9 cellular contexts compared by ENCODE assay signal in the genomic region with DNA sequence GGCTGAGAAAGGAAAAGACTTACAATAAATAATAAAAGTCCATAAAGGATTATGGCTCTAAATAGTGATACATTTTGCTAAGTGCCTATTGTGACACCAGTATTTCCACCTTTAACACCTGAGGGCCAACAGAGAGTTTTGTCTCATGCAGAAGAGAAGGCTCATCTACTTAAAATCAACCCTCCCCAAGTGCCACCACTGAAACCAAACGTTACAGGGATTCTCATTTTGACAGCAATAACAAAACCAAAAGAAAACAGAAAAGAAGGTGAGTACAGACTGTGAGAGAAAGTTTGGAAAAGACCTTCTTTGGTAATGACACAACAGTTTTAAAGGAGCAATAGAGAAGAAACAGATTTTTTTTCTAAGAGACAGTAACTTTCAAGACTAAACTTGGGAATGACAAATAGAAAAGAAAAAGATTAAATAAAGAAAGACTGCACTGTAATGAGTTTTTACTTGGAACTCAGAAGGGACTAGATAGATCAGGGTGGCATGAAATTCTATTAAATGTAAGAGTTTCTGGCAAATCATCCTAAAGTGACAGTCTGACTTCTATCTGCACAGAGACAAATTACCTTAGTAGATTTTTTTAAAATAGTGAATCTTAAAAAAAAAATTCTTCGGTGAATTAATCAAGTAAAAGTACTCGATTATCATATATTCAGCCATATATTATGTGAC.
DNase-seq lines count a peak whose midpoint lies in the region; ATAC-seq, FAIRE-seq and TF ChIP-seq lines count a peak whose summit lies in the region.
"Had no signal": no experiment of that assay in that cellular context is flagged by ENCODE, and none has a peak within 500 bp of the region (broad histone marks: within the 10 kb centered on the region; RNA-seq: fewer than 3 reads in every experiment).

No MANE protein-coding gene starts in this region.

- intact Hi-C loops in GM12878 (cut with micrococcal nuclease; ENCODE audit: unreplicated experiment): loop anchor here (1.0 to 2.0 kb wide), 2 partner anchors 21 to 444 kb away; no protein-coding TSS in a partner anchor

- TF ChIP-seq RAD21 in GM12878 (IDR thresholded peaks at IDR 0.05; ENCODE audit: insufficient read depth, low read depth, low read length): no peak

- H3K4me2 ChIP-seq in GM12878 (ENCODE audit: control insufficient read depth, insufficient read depth): peak overlapping the region; percentile 76; the same call in 1 of the 2 replicates

- H3K9ac ChIP-seq in GM12878 (ENCODE audit: control insufficient read depth, insufficient read depth, low read length): peak overlapping the region; percentile 57

- WGBS in GM12878 (ENCODE audit: insufficient coverage, insufficient replicate concordance, low lambda C conversion rate, missing lambda C conversion rate): 56% methylated on average over 3 of the region's 3 CpGs

- in situ Hi-C loops in GM12878 (cut with MboI): no loop called here
- in situ Hi-C loops in HAP-1 (cut with MboI; ENCODE audit: low sequenced_read_pairs): no loop called here

- peak overlapping the region; percentile 77 for H3K27ac ChIP-seq in GM12878 (ENCODE audit: control insufficient read depth, insufficient read depth)
- no peak overlapping the region for H3K27ac ChIP-seq in effector memory CD4-positive, alpha-beta T cell (ENCODE audit: insufficient read depth, low read length, poor library complexity, severe bottlenecking)

- peak; percentile 22 to 51; a peak in 2 of 4 replicates for TF ChIP-seq EP300 in GM12878 (IDR thresholded peaks at IDR 0.05; ENCODE audit: borderline replicate concordance in 1 of 2, control insufficient read depth in 1 of 2, low read depth in 2 of 2, low read length in 2 of 2)

- H2AFZ ChIP-seq in GM12878 (ENCODE audit: control insufficient read depth, low read depth, low read length): no peak overlapping the region

- H3K9me3 ChIP-seq in GM12878 (replicated peaks; ENCODE audit: control insufficient read depth, insufficient read depth, low read length) (no peaks in the 10 kb centered on the region), HAP-1 (no peaks in the 10 kb centered on the region)
- H3K9me3 ChIP-seq in effector memory CD4-positive, alpha-beta T cell (ENCODE audit: control insufficient read depth, low read length): no peaks in the 10 kb centered on the region

- no peak overlapping the region for H3K4me3 ChIP-seq in GM12878
- no peak overlapping the region for H3K4me3 ChIP-seq in effector memory CD4-positive, alpha-beta T cell (ENCODE audit: insufficient read depth, low read depth, low read length, poor library complexity, severe bottlenecking)
- no peak overlapping the region for H3K4me3 ChIP-seq in HAP-1

- no peaks in the 10 kb centered on the region for H4K20me1 ChIP-seq in GM12878 (ENCODE audit: control insufficient read depth, insufficient read depth)

- H3K27me3 ChIP-seq in GM12878 (replicated peaks in 1 of 2; ENCODE audit: control insufficient read depth in 2 of 2, insufficient read depth in 2 of 2, low read length in 1 of 2): no peaks in the 10 kb centered on the region
- H3K27me3 ChIP-seq in effector memory CD4-positive, alpha-beta T cell (replicated peaks; ENCODE audit: control insufficient read depth, insufficient read depth, low read length, poor library complexity, severe bottlenecking): no peaks in the 10 kb centered on the region
- no peaks in the 10 kb centered on the region for H3K27me3 ChIP-seq in HAP-1 (ENCODE audit: low read depth)

- BruUV-seq in GM12878 (replicated peaks; lab: Mats Ljungman, UMichigan): no TSS peak

- H3K79me2 ChIP-seq in GM12878 (ENCODE audit: control insufficient read depth, insufficient read depth, low read length): peaks cover 5% of the 10 kb centered on the region

- ATAC-seq in GM18519 (IDR thresholded peaks at IDR 0.05; ENCODE audit: low FRiP score, unreplicated experiment) (peak; percentile 66), GM21390 (IDR thresholded peaks at IDR 0.05; ENCODE audit: unreplicated experiment) (peak; percentile 67), HG03159 (IDR thresholded peaks at IDR 0.05; ENCODE audit: unreplicated experiment) (peak; percentile 75), GM12878 (peak; percentile 75)

- no peak for TF ChIP-seq CTCF in GM12878 (IDR thresholded peaks at IDR 0.05 in 2 of 3, conservative IDR thresholded peaks at IDR 0.05 in 1 of 3; ENCODE audit: control insufficient read depth in 2 of 3, extremely low read depth in 1 of 3, insufficient read depth in 1 of 3, low read depth in 3 of 3, low read length in 3 of 3)

- FAIRE-seq in GM12878 (lab: Jason Lieb, UNC): no peak

- CTCF ChIA-PET in GM12878 (lab: Yijun Ruan, JAX): interaction anchor here (1.3 to 1.5 kb wide), 4 partner anchors 10 to 23 kb away, joined by 3 to 7 read pairs (median 4); no protein-coding TSS in a partner anchor

- H3K36me3 ChIP-seq in GM12878 (ENCODE audit: control insufficient read depth in 2 of 2, insufficient read depth in 2 of 2, low read length in 1 of 2) (peaks cover 1 to 20% of the 10 kb centered on the region in 2 experiments; a peak in 3 of 4 replicates), HAP-1 (replicated peaks) (no peaks in the 10 kb centered on the region)
- H3K36me3 ChIP-seq in effector memory CD4-positive, alpha-beta T cell (ENCODE audit: control insufficient read depth, insufficient read depth, low read length): no peaks in the 10 kb centered on the region

- SMC1A ChIA-PET in GM12878 (lab: Charles Lee; ENCODE audit: uncharacterized antibody, unreplicated experiment): interaction anchor here (0.7 to 3.5 kb wide), 16 partner anchors 8 to 212 kb away, joined by 3 to 19 read pairs (median 4); a partner anchor contains a TSS

- H3K4me1 ChIP-seq in GM12878 (ENCODE audit: control insufficient read depth, insufficient read depth, low read length) (peaks cover 37% of the 10 kb centered on the region), HAP-1 (no peaks in the 10 kb centered on the region)
- H3K4me1 ChIP-seq in effector memory CD4-positive, alpha-beta T cell (ENCODE audit: control insufficient read depth, insufficient read depth, low read length, poor library complexity, severe bottlenecking): peaks cover 10% of the 10 kb centered on the region

- POLR2A ChIA-PET in GM12878 (lab: Charles Lee): interaction anchor here (0.6 to 2.2 kb wide), 6 partner anchors 10 to 205 kb away, joined by 3 to 7 read pairs (median 3); no protein-coding TSS in a partner anchor

- DNase-seq in GM12878 (ENCODE audit: low read depth, low spot score) (no peak), NCI-H446 (lab: John Stamatoyannopoulos, UW) (no peak), HAP-1 (ENCODE audit: low spot score in 2 of 2) (no peak), kidney tubule cell (ENCODE audit: low spot score) (no peak)
- no peak for DNase-seq in effector memory CD4-positive, alpha-beta T cell
- DNase-seq: GDM1 had no signal

- RAD21 ChIA-PET in GM12878 (lab: Charles Lee; ENCODE audit: unreplicated experiment): interaction anchor here (0.9 to 2.4 kb wide), 6 partner anchors 8 to 203 kb away, joined by 3 to 23 read pairs (median 3); a partner anchor contains a TSS

- TF ChIP-seq POLR2A in GM12878 (IDR thresholded peaks at IDR 0.05; ENCODE audit: low read depth, low read length): no peak

TF ChIP-seq in GM12878, 131 proteins besides CTCF, POLR2A, EP300 and RAD21 (continues in another document):
- TF ChIP-seq FOXM1 (IDR thresholded peaks at IDR 0.05; ENCODE audit: low read depth, low read length) (peak; percentile 88; the same call in 1 of the 2 replicates), NR2C1 (IDR thresholded peaks at IDR 0.05) (0 out of 2 replicates have a peak, but pooled peaks have one; percentile 11), BHLHE40 (IDR thresholded peaks at IDR 0.05; ENCODE audit: borderline replicate concordance in 1 of 2, low read depth in 2 of 2, low read length in 1 of 2) (peak; percentile 24 to 52; a peak in 2 of 4 replicates), YBX1 (IDR thresholded peaks at IDR 0.05) (no peak), KDM1A (IDR thresholded peaks at IDR 0.05; ENCODE audit: borderline replicate concordance) (no peak), MEF2A (IDR thresholded peaks at IDR 0.05; ENCODE audit: insufficient read depth, low read depth, low read length) (peak; percentile 39; the same call in 1 of the 2 replicates), TARDBP (IDR thresholded peaks at IDR 0.05; ENCODE audit: borderline replicate concordance) (no peak), RUNX3 (IDR thresholded peaks at IDR 0.05; ENCODE audit: low read length) (peak; percentile 93), TBL1XR1 (IDR thresholded peaks at IDR 0.05; ENCODE audit: low read depth, low read length) (no peak), MTA2 (IDR thresholded peaks at IDR 0.05; ENCODE audit: low read depth) (peak; percentile 76), IRF4 (IDR thresholded peaks at IDR 0.05; ENCODE audit: low read depth, low read length) (peak; percentile 78; the same call in 1 of the 2 replicates), CREB1 (IDR thresholded peaks at IDR 0.05; ENCODE audit: low read depth) (peak; percentile 52; the same call in 1 of the 2 replicates), JUNB (IDR thresholded peaks at IDR 0.05) (peak; percentile 87), RELA (IDR thresholded peaks at IDR 0.05; ENCODE audit: borderline replicate concordance, partially characterized antibody) (no peak), CBFB (IDR thresholded peaks at IDR 0.05; ENCODE audit: low read depth) (peak; percentile 61; the same call in 1 of the 2 replicates), IKZF1 (conservative IDR thresholded peaks at IDR 0.05) (peak; percentile 51), PAX5 (IDR thresholded peaks at IDR 0.05; ENCODE audit: borderline replicate concordance, low read depth, low read length) (peak; percentile 50; the same call in 1 of the 2 replicates), EED (IDR thresholded peaks at IDR 0.05; ENCODE audit: low read depth) (peak; percentile 86), CREM (IDR thresholded peaks at IDR 0.05; ENCODE audit: low read depth) (peak; percentile 47; the same call in 1 of the 2 replicates), BCL11A (IDR thresholded peaks at IDR 0.05; ENCODE audit: low read depth, low read length) (peak; percentile 56; the same call in 1 of the 2 replicates), SREBF1 (IDR thresholded peaks at IDR 0.05; ENCODE audit: low read length) (no peak), NFIC (IDR thresholded peaks at IDR 0.05; ENCODE audit: low read depth, low read length) (peak; percentile 86; the same call in 1 of the 2 replicates)
